8 cellular contexts compared by ENCODE assay signal in the genomic region with DNA sequence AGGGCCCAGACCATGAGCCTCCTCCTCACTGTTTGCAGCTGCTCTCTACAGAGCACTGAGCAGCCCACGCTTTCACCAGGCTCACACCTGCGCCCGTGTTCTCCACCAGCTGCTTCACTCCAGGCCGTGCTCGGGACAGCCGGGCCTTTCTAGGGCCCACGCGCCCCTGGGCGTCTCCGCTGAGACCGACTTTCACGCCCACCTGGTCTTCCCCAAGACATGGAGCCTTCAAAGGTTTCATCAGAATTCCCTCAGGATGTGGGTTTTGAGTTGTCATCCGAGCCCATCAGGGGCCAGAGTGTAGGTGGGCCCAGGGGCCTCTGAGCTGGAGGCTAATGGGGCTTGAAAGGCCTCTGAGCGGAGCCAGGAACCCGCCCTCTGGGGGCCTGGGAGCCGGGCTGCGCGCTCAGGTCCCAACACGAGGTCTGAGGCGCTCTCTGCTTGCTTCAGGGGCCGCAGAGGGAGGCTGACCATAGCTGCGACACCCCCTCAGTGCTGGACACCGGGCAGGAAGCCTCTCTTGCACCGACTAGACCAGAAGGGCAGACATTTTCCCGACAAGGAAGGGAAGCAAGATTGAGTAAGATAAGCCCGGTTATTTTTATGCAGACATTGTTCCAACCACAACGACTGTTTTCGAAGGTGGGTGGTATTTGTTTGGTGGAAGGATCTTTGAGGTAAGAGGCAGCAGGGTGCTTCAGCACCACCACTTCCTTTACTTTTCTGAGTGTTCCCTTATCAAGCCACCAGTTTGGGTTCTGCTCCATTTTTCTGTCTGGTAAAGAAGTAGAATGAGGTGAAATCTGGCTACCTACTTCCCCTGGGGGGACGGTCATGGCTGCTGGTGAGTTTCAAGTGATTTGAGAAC.
DNase-seq lines count a peak whose midpoint lies in the region; ATAC-seq and TF ChIP-seq lines count a peak whose summit lies in the region.

No MANE protein-coding gene starts in this region.

- H3K36me3 ChIP-seq in iPS-15b (ENCODE audit: control insufficient read depth, insufficient read depth, low read length) (no peaks in the 10 kb centered on the region), testis (ENCODE audit: low read depth, missing control alignments) (no peaks in the 10 kb centered on the region)

- intact Hi-C loops in testis (cut with DNase I; ENCODE audit: low total_unique reads), result no loop called here

- H3K27me3 ChIP-seq in iPS-15b (ENCODE audit: control insufficient read depth, insufficient read depth, low read length), result no peaks in the 10 kb centered on the region
- no peaks in the 10 kb centered on the region for H3K27me3 ChIP-seq in testis

- peak overlapping the region; percentile 13 for H3K9ac ChIP-seq in iPS-15b (ENCODE audit: low read depth, low read length)

- TF ChIP-seq POLR2A in testis (IDR thresholded peaks at IDR 0.05), result no peak

- peak; percentile 45 for ATAC-seq in HG03103 (IDR thresholded peaks at IDR 0.05; ENCODE audit: low read depth, unreplicated experiment)

- 47 to 74% methylated on average over 8 to 29 of the region's 29 CpGs for WGBS in testis, 2 donors

- H3K4me3 ChIP-seq in iPS-15b (ENCODE audit: low read depth, low read length) (no peak overlapping the region), testis (peak overlapping the region; percentile 9 to 14)

- no peak for TF ChIP-seq CTCF in testis (IDR thresholded peaks at IDR 0.05)

- DNase-seq in GM19238 (ENCODE audit: insufficient read length, low spot score), result peak; percentile 53
- peak; percentile 44 to 69 for DNase-seq in activated CD4-positive, alpha-beta T cell treated with anti-CD3 and anti-CD28 coated beads for 4 hours
- DNase-seq in testis, result no peak
- no peak for DNase-seq in NCI-H2196 treated with DMSO at 0.1 percent for 48 hours (lab: John Stamatoyannopoulos, UW; ENCODE audit: unreplicated experiment)
- DNase-seq in HuH-7.5 (ENCODE audit: low spot score), result no peak
- no peak for DNase-seq in NCI-H510A (lab: John Stamatoyannopoulos, UW)

- H3K9me3 ChIP-seq in iPS-15b (ENCODE audit: control insufficient read depth, insufficient read depth, low read length) (no peaks in the 10 kb centered on the region), testis (no peaks in the 10 kb centered on the region)

- no peak overlapping the region for H3K27ac ChIP-seq in testis

- H3K4me1 ChIP-seq in iPS-15b (ENCODE audit: control insufficient read depth, insufficient read depth, low read length), result peaks cover 8% of the 10 kb centered on the region
- peaks cover 5% of the 10 kb centered on the region for H3K4me1 ChIP-seq in testis

Comparison
In these comparisons a context has a peak if more than half of its experiments do, and no peak if none do; other contexts are left out.
1. DNase-seq: peak in GM19238 (single experiment) and activated CD4-positive, alpha-beta T cell treated with anti-CD3 and anti-CD28 coated beads for 4 hours (2 of 2); none in testis (single experiment), NCI-H2196 treated with DMSO at 0.1 percent for 48 hours (single experiment), HuH-7.5 (single experiment) and NCI-H510A (single experiment).